ENCODE assay signal across 17 cellular contexts in genomic region chr6:135196739-135197510, GRCh38. TPM values are rescaled to one million over a fixed set of nuclear protein-coding genes. Genes with fewer than 3 reads are reported as not detected.
DNase-seq lines count a peak whose midpoint lies in the region; ATAC-seq lines count a peak whose summit lies in the region.
"Had no signal": no experiment of that assay in that cellular context is flagged by ENCODE, and none has a peak within 500 bp of the region (broad histone marks: within the 10 kb centered on the region; RNA-seq: fewer than 3 reads in every experiment).

No MANE protein-coding gene starts in this region.

- no peaks in the 10 kb centered on the region for H3K27me3 Mint-ChIP-seq in activated CD4-positive, alpha-beta T cell treated with anti-CD3 and anti-CD28 coated beads for 36 hours
- no peaks in the 10 kb centered on the region for H3K27me3 Mint-ChIP-seq in activated CD4-positive, alpha-beta T cell treated with anti-CD3 and anti-CD28 coated beads, Interleukin-2, amount 10 ng/mL, durations not matched to agents 7 days and 5 days
- no peaks in the 10 kb centered on the region for H3K27me3 Mint-ChIP-seq in activated CD4-positive, alpha-beta memory T cell treated with anti-CD3 and anti-CD28 coated beads, Interleukin-2, amount 10 ng/mL, durations not matched to agents 7 days and 5 days
- H3K27me3 Mint-ChIP-seq: activated naive CD8-positive, alpha-beta T cell treated with anti-CD3 and anti-CD28 coated beads, Interleukin-2, amount 10 ng/mL, durations not matched to agents 7 days and 5 days had no signal

- H3K4me3 Mint-ChIP-seq in activated CD4-positive, alpha-beta T cell treated with anti-CD3 and anti-CD28 coated beads for 36 hours = no peak overlapping the region
- no peak overlapping the region for H3K4me3 Mint-ChIP-seq in activated CD4-positive, alpha-beta T cell treated with anti-CD3 and anti-CD28 coated beads, Interleukin-2, amount 10 ng/mL, durations not matched to agents 7 days and 5 days
- peak overlapping the region; percentile 52 for H3K4me3 Mint-ChIP-seq in activated CD4-positive, alpha-beta memory T cell treated with anti-CD3 and anti-CD28 coated beads, Interleukin-2, amount 10 ng/mL, durations not matched to agents 7 days and 5 days
- H3K4me3 Mint-ChIP-seq: activated naive CD8-positive, alpha-beta T cell treated with anti-CD3 and anti-CD28 coated beads, Interleukin-2, amount 10 ng/mL, durations not matched to agents 7 days and 5 days; nephron progenitor cell had no signal

- H3K9me3 Mint-ChIP-seq in activated CD4-positive, alpha-beta T cell treated with anti-CD3 and anti-CD28 coated beads for 36 hours (ENCODE audit: low read depth) = no peaks in the 10 kb centered on the region
- no peaks in the 10 kb centered on the region for H3K9me3 Mint-ChIP-seq in activated CD4-positive, alpha-beta T cell treated with anti-CD3 and anti-CD28 coated beads, Interleukin-2, amount 10 ng/mL, durations not matched to agents 7 days and 5 days
- no peaks in the 10 kb centered on the region for H3K9me3 Mint-ChIP-seq in activated CD4-positive, alpha-beta memory T cell treated with anti-CD3 and anti-CD28 coated beads, Interleukin-2, amount 10 ng/mL, durations not matched to agents 7 days and 5 days
- H3K9me3 Mint-ChIP-seq: activated naive CD8-positive, alpha-beta T cell treated with anti-CD3 and anti-CD28 coated beads, Interleukin-2, amount 10 ng/mL, durations not matched to agents 7 days and 5 days; nephron progenitor cell had no signal

- CTCF ChIA-PET in activated CD4-positive, alpha-beta T cell treated with anti-CD3 and anti-CD28 coated beads for 36 hours (lab: Charles Lee) = interaction anchor here (0.8 to 2.5 kb wide), 10 partner anchors 8 to 165 kb away, joined by 3 to 16 read pairs (median 4); partner anchors contain the start of gene MYB
- CTCF ChIA-PET in activated CD4-positive, alpha-beta T cell treated with anti-CD3 and anti-CD28 coated beads, Interleukin-2, amount 10 ng/mL, durations not matched to agents 7 days and 5 days (lab: Charles Lee) = interaction anchor here (0.6 to 2.4 kb wide), 5 partner anchors 13 to 222 kb away, joined by 3 to 11 read pairs (median 4); no protein-coding TSS in a partner anchor
- CTCF ChIA-PET in activated CD4-positive, alpha-beta memory T cell treated with anti-CD3 and anti-CD28 coated beads, Interleukin-2, amount 10 ng/mL, durations not matched to agents 7 days and 5 days (lab: Charles Lee) = interaction anchor here (0.9 to 1.5 kb wide), 10 partner anchors 11 to 68 kb away, joined by 3 to 8 read pairs (median 4); no protein-coding TSS in a partner anchor

- peaks cover 64% of the 10 kb centered on the region for H3K36me3 Mint-ChIP-seq in activated CD4-positive, alpha-beta T cell treated with anti-CD3 and anti-CD28 coated beads for 36 hours (ENCODE audit: low read depth)
- H3K36me3 Mint-ChIP-seq in activated CD4-positive, alpha-beta T cell treated with anti-CD3 and anti-CD28 coated beads, Interleukin-2, amount 10 ng/mL, durations not matched to agents 7 days and 5 days (ENCODE audit: low read depth) = peaks cover 55% of the 10 kb centered on the region
- H3K36me3 Mint-ChIP-seq in activated CD4-positive, alpha-beta memory T cell treated with anti-CD3 and anti-CD28 coated beads, Interleukin-2, amount 10 ng/mL, durations not matched to agents 7 days and 5 days (ENCODE audit: low read depth) = peaks cover 74% of the 10 kb centered on the region

- peak; percentile 92 for ATAC-seq in activated CD4-positive, alpha-beta T cell treated with anti-CD3 and anti-CD28 coated beads for 36 hours
- ATAC-seq in GM18867 (IDR thresholded peaks at IDR 0.05; ENCODE audit: unreplicated experiment) (peak; percentile 51), left colon (peak; percentile 12), GM18502 (IDR thresholded peaks at IDR 0.05; ENCODE audit: poor library complexity, unreplicated experiment) (no peak)
- ATAC-seq: foreskin keratinocyte, lower lobe of right lung had no signal

- intact Hi-C loops in activated CD4-positive, alpha-beta T cell treated with anti-CD3 and anti-CD28 coated beads for 36 hours (cut with DNase I, micrococcal nuclease) = loop anchor here (1.0 to 10.0 kb wide), 5 partner anchors 13 to 228 kb away; no protein-coding TSS in a partner anchor
- intact Hi-C loops in left colon (cut with DNase I, micrococcal nuclease) = no loop called here

- peaks cover 22% of the 10 kb centered on the region for H3K4me1 Mint-ChIP-seq in activated CD4-positive, alpha-beta T cell treated with anti-CD3 and anti-CD28 coated beads for 36 hours
- peaks cover 38% of the 10 kb centered on the region for H3K4me1 Mint-ChIP-seq in activated CD4-positive, alpha-beta T cell treated with anti-CD3 and anti-CD28 coated beads, Interleukin-2, amount 10 ng/mL, durations not matched to agents 7 days and 5 days
- peaks cover 48% of the 10 kb centered on the region for H3K4me1 Mint-ChIP-seq in activated CD4-positive, alpha-beta memory T cell treated with anti-CD3 and anti-CD28 coated beads, Interleukin-2, amount 10 ng/mL, durations not matched to agents 7 days and 5 days
- H3K4me1 Mint-ChIP-seq: nephron progenitor cell had no signal

- POLR2A ChIA-PET in activated CD4-positive, alpha-beta T cell treated with anti-CD3 and anti-CD28 coated beads for 36 hours (lab: Charles Lee) = interaction anchor here (1.2 kb wide), 1 partner anchor 81 kb away, joined by 4 read pairs; no protein-coding TSS in a partner anchor
- POLR2A ChIA-PET in activated CD4-positive, alpha-beta T cell treated with anti-CD3 and anti-CD28 coated beads, Interleukin-2, amount 10 ng/mL, durations not matched to agents 7 days and 5 days (lab: Charles Lee) = interaction anchor here (0.6 kb wide), 1 partner anchor 8 kb away, joined by 3 read pairs; no protein-coding TSS in a partner anchor
- POLR2A ChIA-PET in activated CD4-positive, alpha-beta memory T cell treated with anti-CD3 and anti-CD28 coated beads, Interleukin-2, amount 10 ng/mL, durations not matched to agents 7 days and 5 days (lab: Charles Lee) = interaction anchor here (0.8 to 2.3 kb wide), 7 partner anchors 12 to 142 kb away, joined by 3 to 9 read pairs (median 5); partner anchors contain the start of genes HBS1L and MYB

- DNase-seq in activated CD4-positive, alpha-beta T cell treated with anti-CD3 and anti-CD28 coated beads for 36 hours = peak; percentile 53
- no peak for DNase-seq in activated CD4-positive, alpha-beta T cell treated with anti-CD3 and anti-CD28 coated beads, Interleukin-2, amount 10 ng/mL, durations not matched to agents 7 days and 5 days
- peak; percentile 25 for DNase-seq in activated CD4-positive, alpha-beta memory T cell treated with anti-CD3 and anti-CD28 coated beads, Interleukin-2, amount 10 ng/mL, durations not matched to agents 7 days and 5 days
- DNase-seq in left colon = no peak
- no peak for DNase-seq in H4 (ENCODE audit: low spot score)
- DNase-seq in NCI-H345 treated with DMSO at 0.1 percent for 48 hours (lab: John Stamatoyannopoulos, UW; ENCODE audit: unreplicated experiment) = no peak
- DNase-seq: activated CD4-positive, CD25-positive, alpha-beta regulatory T cell treated with anti-CD3 and anti-CD28 coated beads, Interleukin-2, amount 50 U/mL, for 72 hours; activated naive CD8-positive, alpha-beta T cell treated with anti-CD3 and anti-CD28 coated beads, Interleukin-2, amount 10 ng/mL, durations not matched to agents 7 days and 5 days; central memory CD4-positive, alpha-beta T cell; foreskin keratinocyte; lower lobe of right lung; NCI-H187; NCI-H526; nephron progenitor cell had no signal

- H3K27ac Mint-ChIP-seq in activated CD4-positive, alpha-beta T cell treated with anti-CD3 and anti-CD28 coated beads for 36 hours = peak overlapping the region; percentile 64
- no peak overlapping the region for H3K27ac Mint-ChIP-seq in activated CD4-positive, alpha-beta T cell treated with anti-CD3 and anti-CD28 coated beads, Interleukin-2, amount 10 ng/mL, durations not matched to agents 7 days and 5 days
- H3K27ac Mint-ChIP-seq in activated CD4-positive, alpha-beta memory T cell treated with anti-CD3 and anti-CD28 coated beads, Interleukin-2, amount 10 ng/mL, durations not matched to agents 7 days and 5 days = peak overlapping the region; percentile 75
- H3K27ac Mint-ChIP-seq: activated naive CD8-positive, alpha-beta T cell treated with anti-CD3 and anti-CD28 coated beads, Interleukin-2, amount 10 ng/mL, durations not matched to agents 7 days and 5 days; nephron progenitor cell had no signal

RNA-seq across cellular contexts. Expression of gene MYB, which starts 15.8 kb away (rescaled TPM):
- total RNA-seq in activated CD4-positive, alpha-beta T cell treated with anti-CD3 and anti-CD28 coated beads for 36 hours = 10 to 100 TPM; 29.2 to 35.9 TPM
- 10 to 100 TPM; 12.6 to 13.5 TPM for total RNA-seq in activated CD4-positive, alpha-beta T cell treated with anti-CD3 and anti-CD28 coated beads, Interleukin-2, amount 10 ng/mL, durations not matched to agents 7 days and 5 days
- total RNA-seq in activated CD4-positive, alpha-beta memory T cell treated with anti-CD3 and anti-CD28 coated beads, Interleukin-2, amount 10 ng/mL, durations not matched to agents 7 days and 5 days = 10 to 100 TPM; 27.7 to 30.3 TPM
- 10 to 100 TPM; 51.1 to 72.8 TPM for total RNA-seq in left colon
- 0.39 and 1.1 TPM in 2 replicates for total RNA-seq in H4 (2014; rRNA removed; shearing (Covaris generic))
- total RNA-seq: G401 had no signal

Comparison
In these comparisons a context has a peak if more than half of its experiments do, and no peak if none do; other contexts are left out.
1. DNase-seq: peak in activated CD4-positive, alpha-beta T cell treated with anti-CD3 and anti-CD28 coated beads for 36 hours (single experiment) and activated CD4-positive, alpha-beta memory T cell treated with anti-CD3 and anti-CD28 coated beads, Interleukin-2, amount 10 ng/mL, durations not matched to agents 7 days and 5 days (single experiment); none in activated CD4-positive, alpha-beta T cell treated with anti-CD3 and anti-CD28 coated beads, Interleukin-2, amount 10 ng/mL, durations not matched to agents 7 days and 5 days (single experiment), left colon (0 of 2), H4 (single experiment) and NCI-H345 treated with DMSO at 0.1 percent for 48 hours (single experiment).
2. intact Hi-C loops: an anchor here in activated CD4-positive, alpha-beta T cell treated with anti-CD3 and anti-CD28 coated beads for 36 hours (1.0 to 10.0 kb wide); none called in left colon.